8 cellular contexts compared by ENCODE assay signal in the genomic region with DNA sequence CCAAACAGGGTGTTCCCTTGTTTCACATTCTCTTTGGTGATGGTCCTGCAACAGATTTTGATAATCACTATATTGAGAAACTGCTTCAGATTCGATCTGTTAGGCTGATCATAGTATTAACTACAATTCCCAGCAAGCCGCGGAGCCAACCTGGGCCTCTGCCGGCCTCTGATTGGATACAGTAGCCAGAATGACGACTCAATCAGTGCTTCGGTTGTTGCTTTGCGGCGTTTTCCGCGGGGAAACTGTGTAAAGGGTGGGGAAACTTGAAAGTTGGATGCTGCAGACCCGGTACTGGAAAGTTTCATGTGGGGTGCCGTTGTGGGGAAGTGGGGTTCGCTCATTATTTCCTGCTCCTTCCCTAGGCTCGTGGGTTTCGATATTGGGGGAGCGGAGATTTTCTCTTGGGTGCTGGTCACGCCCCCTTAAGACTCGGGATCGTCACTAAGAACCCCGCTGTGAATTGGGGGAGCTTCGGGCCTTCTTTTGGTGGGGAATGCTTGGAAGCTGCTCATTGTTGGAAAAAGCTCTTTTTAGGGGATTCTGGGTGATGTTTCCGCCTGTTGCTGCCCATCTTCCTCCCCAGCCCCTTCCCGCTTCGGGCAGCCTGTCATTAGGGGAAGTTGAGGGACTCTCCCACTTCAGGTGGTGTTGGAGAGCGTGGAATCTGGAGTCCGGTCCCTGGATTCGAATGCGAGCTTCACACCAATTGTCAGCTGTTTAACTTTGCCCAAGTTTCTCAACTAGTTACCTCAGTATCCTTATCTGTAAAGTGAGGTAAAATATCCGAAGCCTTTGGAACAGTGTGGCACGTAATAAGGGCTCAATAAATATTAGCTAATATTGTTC. TPM values are rescaled to one million over a fixed set of nuclear protein-coding genes. Genes with fewer than 3 reads are reported as not detected.
DNase-seq lines count a peak whose midpoint lies in the region; ATAC-seq and TF ChIP-seq lines count a peak whose summit lies in the region.

A gene (plus strand): TSS at position 217 of the 849 bp plus-strand sequence.

- no peaks in the 10 kb centered on the region for H3K36me3 ChIP-seq in kidney epithelial cell (ENCODE audit: control insufficient read depth, insufficient read depth, low read length)

- H3K4me3 ChIP-seq in AG09309 (ENCODE audit: control insufficient read depth, low read depth, low read length): peak within 1 kb of the TSS; percentile 96
- H3K4me3 ChIP-seq in choroid plexus epithelial cell (ENCODE audit: low read depth, low read length): peak within 1 kb of the TSS; percentile 68
- H3K4me3 ChIP-seq in kidney epithelial cell (ENCODE audit: low read depth, low read length): peak within 1 kb of the TSS; percentile 82

- TF ChIP-seq CTCF in AG09309 (IDR thresholded peaks at IDR 0.05; ENCODE audit: control insufficient read depth, insufficient read depth, low read depth, low read length, missing control alignments): no peak
- no peak for TF ChIP-seq CTCF in choroid plexus epithelial cell (conservative IDR thresholded peaks at IDR 0.05; ENCODE audit: low read depth, low read length)
- TF ChIP-seq CTCF in kidney epithelial cell (IDR thresholded peaks at IDR 0.05; ENCODE audit: insufficient read depth, low read length, poor library complexity, severe bottlenecking): no peak

- ATAC-seq in GM19035 (IDR thresholded peaks at IDR 0.05; ENCODE audit: unreplicated experiment): peak; percentile 67
- peak; percentile 70 for ATAC-seq in HG03354 (IDR thresholded peaks at IDR 0.05; ENCODE audit: poor library complexity, severe bottlenecking, unreplicated experiment)

- H3K27me3 ChIP-seq in kidney epithelial cell (ENCODE audit: control insufficient read depth, insufficient read depth, low read length): no peaks in the 10 kb centered on the region

- DNase-seq in AG09309 (ENCODE audit: low read depth) (no peak), NCI-H510A treated with DMSO at 0.1 percent for 48 hours (lab: John Stamatoyannopoulos, UW) (peak; percentile 83), choroid plexus epithelial cell (ENCODE audit: low read depth) (peak; percentile 89), kidney epithelial cell (ENCODE audit: low read depth) (peak; percentile 35)
- DNase-seq in activated CD4-positive, alpha-beta T cell treated with anti-CD3 and anti-CD28 coated beads for 1 hour: peak; percentile 80
- DNase-seq in stimulated activated CD4-positive, alpha-beta T cell treated with anti-CD3 and anti-CD28 coated beads, Interleukin-15, amount 100 ng/mL, for 24 hours: peak; percentile 90

RNA-seq across cellular contexts. Expression of the gene that starts here (rescaled TPM):
- 7.6 and 9.5 TPM in 2 replicates for total RNA-seq in kidney epithelial cell
